13 cellular contexts compared by ENCODE assay signal in the genomic region with DNA sequence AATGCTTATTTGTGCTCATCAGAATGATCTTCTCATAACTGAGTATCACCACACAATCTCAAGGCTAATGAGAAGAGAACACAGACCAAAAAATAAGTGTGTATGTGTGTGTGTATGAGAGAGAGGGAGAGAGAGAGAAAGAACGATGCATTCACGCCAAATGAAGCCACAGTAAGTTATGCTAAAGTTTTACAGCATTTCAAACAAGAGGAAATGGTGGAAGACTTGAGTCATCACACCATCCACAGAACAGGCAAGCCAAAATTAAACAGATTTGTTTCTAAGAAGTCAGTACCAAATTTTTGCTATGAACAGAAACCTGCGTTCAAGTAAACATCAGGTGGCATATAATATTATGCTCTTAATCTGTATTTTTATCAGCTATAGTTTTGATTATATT.
DNase-seq lines count a peak whose midpoint lies in the region; ATAC-seq and TF ChIP-seq lines count a peak whose summit lies in the region.
"Had no signal": no experiment of that assay in that cellular context is flagged by ENCODE, and none has a peak within 500 bp of the region (broad histone marks: within the 10 kb centered on the region; RNA-seq: fewer than 3 reads in every experiment).

No MANE protein-coding gene starts in this region.

- H3K27ac Mint-ChIP-seq in activated CD4-positive, alpha-beta memory T cell treated with anti-CD3 and anti-CD28 coated beads for 36 hours, result peak overlapping the region; percentile 89

- ATAC-seq in left cardiac atrium, result no peak
- ATAC-seq in HG03520 (IDR thresholded peaks at IDR 0.05; ENCODE audit: unreplicated experiment), result no peak
- ATAC-seq in HG02973 (IDR thresholded peaks at IDR 0.05; ENCODE audit: unreplicated experiment), result no peak

- H3K4me3 ChIP-seq in fibroblast of pulmonary artery (replicated peaks; ENCODE audit: low read depth, low read length), result no peak overlapping the region
- H3K4me3 ChIP-seq: BLaER1, Peyer's patch had no signal

- CTCF ChIA-PET in activated CD4-positive, alpha-beta memory T cell treated with anti-CD3 and anti-CD28 coated beads for 36 hours (lab: Charles Lee), result interaction anchor here (0.5 to 0.9 kb wide), 3 partner anchors 140 to 538 kb away, joined by 3 read pairs; no protein-coding TSS in a partner anchor

- POLR2A ChIA-PET in activated CD4-positive, alpha-beta memory T cell treated with anti-CD3 and anti-CD28 coated beads for 36 hours (lab: Charles Lee), result no interaction called here

- peak; percentile 42 for DNase-seq in A172 (ENCODE audit: low spot score)
- DNase-seq in H4 (ENCODE audit: low spot score), result peak; percentile 41
- DNase-seq in activated CD4-positive, alpha-beta memory T cell treated with anti-CD3 and anti-CD28 coated beads for 36 hours, result no peak
- DNase-seq in fibroblast of pulmonary artery (ENCODE audit: low read depth), result peak; percentile 72
- DNase-seq in left cardiac atrium, result no peak
- DNase-seq in putamen (ENCODE audit: low spot score), result no peak
- DNase-seq: activated CD4-positive, alpha-beta T cell treated with anti-CD3 and anti-CD28 coated beads for 48 hours; head of caudate nucleus; NCI-H2107; Peyer's patch had no signal

- H3K4me1 Mint-ChIP-seq in activated CD4-positive, alpha-beta memory T cell treated with anti-CD3 and anti-CD28 coated beads for 36 hours (ENCODE audit: low read depth), result peaks cover 67% of the 10 kb centered on the region

- H3K27me3 Mint-ChIP-seq in activated CD4-positive, alpha-beta memory T cell treated with anti-CD3 and anti-CD28 coated beads for 36 hours, result no peaks in the 10 kb centered on the region

- H3K36me3 Mint-ChIP-seq in activated CD4-positive, alpha-beta memory T cell treated with anti-CD3 and anti-CD28 coated beads for 36 hours, result no peaks in the 10 kb centered on the region

- H3K4me3 Mint-ChIP-seq in activated CD4-positive, alpha-beta memory T cell treated with anti-CD3 and anti-CD28 coated beads for 36 hours, result peak overlapping the region; percentile 49

- intact Hi-C loops in activated CD4-positive, alpha-beta memory T cell treated with anti-CD3 and anti-CD28 coated beads for 36 hours (cut with micrococcal nuclease), result loop anchor here (2.0 to 5.0 kb wide), 4 partner anchors 14 to 119 kb away; no protein-coding TSS in a partner anchor
- intact Hi-C loops in left cardiac atrium (cut with DNase I), result no loop called here

- no peaks in the 10 kb centered on the region for H3K9me3 Mint-ChIP-seq in activated CD4-positive, alpha-beta memory T cell treated with anti-CD3 and anti-CD28 coated beads for 36 hours

- no peak for TF ChIP-seq CTCF in fibroblast of pulmonary artery (IDR thresholded peaks at IDR 0.05; ENCODE audit: low read length, missing control alignments)

Comparison
In these comparisons a context has a peak if more than half of its experiments do, and no peak if none do; other contexts are left out.
1. DNase-seq: peak in A172 (single experiment), H4 (single experiment) and fibroblast of pulmonary artery (single experiment); none in activated CD4-positive, alpha-beta memory T cell treated with anti-CD3 and anti-CD28 coated beads for 36 hours (single experiment), left cardiac atrium (single experiment) and putamen (single experiment).